Comparison of ENCODE assay signal across 3 cellular contexts in genomic region chr12:110849748-110850403, GRCh38.
TF ChIP-seq lines count a peak whose summit lies in the region.

No MANE protein-coding gene starts in this region.

TF ChIP-seq in SK-N-SH, 30 proteins besides CTCF, POLR2A, EP300 and RAD21:
- peak; percentile 39; the same call in 1 of the 2 replicates for TF ChIP-seq USF1 (IDR thresholded peaks at IDR 0.05; ENCODE audit: borderline replicate concordance, low read depth)
- no peak for TF ChIP-seq GABPA (IDR thresholded peaks at IDR 0.05; ENCODE audit: low read depth)
- TF ChIP-seq EZH2phosphoT487 (IDR thresholded peaks at IDR 0.05; ENCODE audit: borderline replicate concordance, low read depth) = no peak
- TF ChIP-seq POLR2AphosphoS5 (IDR thresholded peaks at IDR 0.05; ENCODE audit: low read depth, low read length) = no peak
TF ChIP-seq in SK-N-SH: peak in this region for 1.

TF ChIP-seq in SK-N-SH treated with all-trans-retinoic acid at 6 μM for 48 hours, 23 proteins besides CTCF, POLR2A, EP300 and RAD21:
- TF ChIP-seq ARNTL (CRISPR knock-in tag; IDR thresholded peaks at IDR 0.05; ENCODE audit: borderline replicate concordance, low read depth) (no peak), PPARA (CRISPR knock-in tag; IDR thresholded peaks at IDR 0.05; ENCODE audit: borderline replicate concordance) (no peak), PATZ1 (CRISPR knock-in tag; IDR thresholded peaks at IDR 0.05; ENCODE audit: borderline replicate concordance) (no peak), TSHZ2 (CRISPR knock-in tag; IDR thresholded peaks at IDR 0.05) (no peak), TOX (CRISPR knock-in tag; IDR thresholded peaks at IDR 0.05; ENCODE audit: borderline replicate concordance) (no peak), ESRRG (CRISPR knock-in tag; IDR thresholded peaks at IDR 0.05) (no peak), TCF4 (CRISPR knock-in tag; IDR thresholded peaks at IDR 0.05; ENCODE audit: borderline replicate concordance) (no peak), SNAI2 (CRISPR knock-in tag; IDR thresholded peaks at IDR 0.05) (no peak), ZNF70 (CRISPR knock-in tag; IDR thresholded peaks at IDR 0.05) (no peak), ZC3H10 (CRISPR knock-in tag; IDR thresholded peaks at IDR 0.05) (no peak), ZNF8 (CRISPR knock-in tag; IDR thresholded peaks at IDR 0.05) (no peak)

TF ChIP-seq in K562, 482 proteins besides CTCF, POLR2A, EP300 and RAD21:
- peak; percentile 50; the same call in 1 of the 2 replicates for TF ChIP-seq FOSL1 (tag; conservative IDR thresholded peaks at IDR 0.05)
- peak; percentile 17; the same call in 1 of the 2 replicates for TF ChIP-seq RFX1 (IDR thresholded peaks at IDR 0.05)
- peak; percentile 62 for TF ChIP-seq NFE2 (IDR thresholded peaks at IDR 0.05; ENCODE audit: low read depth)
- TF ChIP-seq ZNF12 (CRISPR knock-in tag; IDR thresholded peaks at IDR 0.05) = peak; percentile 90; the same call in 1 of the 2 replicates
- TF ChIP-seq JUND (IDR thresholded peaks at IDR 0.05; ENCODE audit: borderline replicate concordance, low read depth, low read length) = peak; percentile 67; the same call in 1 of the 2 replicates
- TF ChIP-seq JUND (tag; IDR thresholded peaks at IDR 0.05; ENCODE audit: borderline replicate concordance, low read depth, low read length) = peak; percentile 67; the same call in 2 of the 3 replicates
- TF ChIP-seq ZNF316 (IDR thresholded peaks at IDR 0.05) = peak; percentile 59
- TF ChIP-seq DPF2 (IDR thresholded peaks at IDR 0.05) = 0 out of 2 replicates have a peak, but pooled peaks have one; percentile 15
- TF ChIP-seq C11orf30 (IDR thresholded peaks at IDR 0.05; ENCODE audit: low read depth) = peak; percentile 37; the same call in 1 of the 2 replicates
- TF ChIP-seq SPI1 (IDR thresholded peaks at IDR 0.05; ENCODE audit: borderline replicate concordance, low read depth, low read length) = 0 out of 2 replicates have a peak, but pooled peaks have one; percentile 39
- peak; percentile 74 for TF ChIP-seq NFYB (IDR thresholded peaks at IDR 0.05; ENCODE audit: extremely low read depth, insufficient read length)
- no peak for TF ChIP-seq ZNF140 (CRISPR knock-in tag; IDR thresholded peaks at IDR 0.05)
- no peak for TF ChIP-seq SAFB2 (IDR thresholded peaks at IDR 0.05; ENCODE audit: borderline replicate concordance, low read depth, low read length, severe bottlenecking)
- TF ChIP-seq LEF1 (IDR thresholded peaks at IDR 0.05) = no peak
- TF ChIP-seq USF1 (CRISPR knock-in tag; IDR thresholded peaks at IDR 0.05) = peak; percentile 71
- TF ChIP-seq ATF3 (IDR thresholded peaks at IDR 0.05) = peak; percentile 80
- no peak for TF ChIP-seq ATF3 (CRISPR knock-in tag; conservative IDR thresholded peaks at IDR 0.05)
- peak; percentile 57; the same call in 1 of the 2 replicates for TF ChIP-seq RAD51 (IDR thresholded peaks at IDR 0.05; ENCODE audit: borderline replicate concordance, low read depth)
- TF ChIP-seq USF2 (CRISPR knock-in tag; IDR thresholded peaks at IDR 0.05) = peak; percentile 81
- 0 out of 2 replicates have a peak, but pooled peaks have one; percentile 39 for TF ChIP-seq MAFG (tag; conservative IDR thresholded peaks at IDR 0.05)
- TF ChIP-seq HDGF (IDR thresholded peaks at IDR 0.05) = no peak
